ENCODE assay signal across 5 cellular contexts in genomic region chrX:100797359-100797758, GRCh38.
"Had no signal": no experiment of that assay in that cellular context is flagged by ENCODE, and none has a peak within 500 bp of the region (broad histone marks: within the 10 kb centered on the region; RNA-seq: fewer than 3 reads in every experiment).

No MANE protein-coding gene starts in this region.

- H3K4me2 ChIP-seq: GM23338 had no signal

- H2AFZ ChIP-seq: GM23338 had no signal

- FAIRE-seq: H54, HTR-8/SVneo had no signal

- DNase-seq: H9, HCEC 1CT had no signal

- H3K4me3 ChIP-seq: GM23338 had no signal

- ATAC-seq: GM23338 had no signal
